Comparison of ENCODE assay signal across 1 cellular context in genomic region chr11:747176-748006, GRCh38.
TF ChIP-seq lines count a peak whose summit lies in the region.

Gene TALDO1, plus strand, starts transcription at chr11:747464. Its CDS starts 18 bp downstream, at chr11:747482.

TF ChIP-seq in HepG2, 621 proteins besides CTCF, POLR2A, EP300 and RAD21 (continued from another document and continues in another):
- TF ChIP-seq PAXIP1 (CRISPR knock-in tag; conservative IDR thresholded peaks at IDR 0.05), result peak; percentile 43; the same call in 1 of the 2 replicates
- peak; percentile 69 for TF ChIP-seq BCL3 (CRISPR knock-in tag; IDR thresholded peaks at IDR 0.05)
- TF ChIP-seq ZNF44 (CRISPR knock-in tag; IDR thresholded peaks at IDR 0.05), result peak; percentile 41; the same call in 1 of the 2 replicates
- peak; percentile 71 for TF ChIP-seq E2F1 (CRISPR knock-in tag; IDR thresholded peaks at IDR 0.05)
- TF ChIP-seq KDM5A (IDR thresholded peaks at IDR 0.05; ENCODE audit: borderline replicate concordance, low read length), result peak; percentile 56
- peak; percentile 75 for TF ChIP-seq ZNF317 (CRISPR knock-in tag; IDR thresholded peaks at IDR 0.05)
- TF ChIP-seq TFAP4 (IDR thresholded peaks at IDR 0.05; ENCODE audit: borderline replicate concordance, low read depth), result peak; percentile 48; the same call in 1 of the 2 replicates
- TF ChIP-seq ZC3H13 (CRISPR knock-in tag; IDR thresholded peaks at IDR 0.05), result peak; percentile 45; the same call in 1 of the 2 replicates
- peak; percentile 50; the same call in 1 of the 2 replicates for TF ChIP-seq ZNF34 (CRISPR knock-in tag; IDR thresholded peaks at IDR 0.05; ENCODE audit: borderline replicate concordance)
- no peak for TF ChIP-seq ZNF557 (CRISPR knock-in tag; IDR thresholded peaks at IDR 0.05)
- TF ChIP-seq ZNF609 (CRISPR knock-in tag; IDR thresholded peaks at IDR 0.05; ENCODE audit: borderline replicate concordance), result peak; percentile 35; the same call in 1 of the 2 replicates
- TF ChIP-seq ARID5B (CRISPR knock-in tag; IDR thresholded peaks at IDR 0.05), result 0 out of 2 replicates have a peak, but pooled peaks have one; percentile 12
- peak; percentile 22; the same call in 1 of the 2 replicates for TF ChIP-seq ZNF225 (CRISPR knock-in tag; IDR thresholded peaks at IDR 0.05)
- TF ChIP-seq TRIM22 (IDR thresholded peaks at IDR 0.05), result no peak
- peak; percentile 48; the same call in 1 of the 2 replicates for TF ChIP-seq ZNF362 (CRISPR knock-in tag; IDR thresholded peaks at IDR 0.05; ENCODE audit: borderline replicate concordance)
- 0 out of 2 replicates have a peak, but pooled peaks have one; percentile 71 for TF ChIP-seq ZFAT (CRISPR knock-in tag; conservative IDR thresholded peaks at IDR 0.05)
- peak; percentile 42; the same call in 1 of the 2 replicates for TF ChIP-seq KAT7 (CRISPR knock-in tag; IDR thresholded peaks at IDR 0.05; ENCODE audit: borderline replicate concordance)
- TF ChIP-seq ARID4A (CRISPR knock-in tag; IDR thresholded peaks at IDR 0.05; ENCODE audit: borderline replicate concordance), result peak; percentile 84
- TF ChIP-seq GMEB2 (CRISPR knock-in tag; IDR thresholded peaks at IDR 0.05; ENCODE audit: low read depth), result 0 out of 2 replicates have a peak, but pooled peaks have one; percentile 36
- peak; percentile 80; the same call in 1 of the 2 replicates for TF ChIP-seq ATF7-NPFF (CRISPR knock-in tag; IDR thresholded peaks at IDR 0.05; ENCODE audit: low read depth)
- TF ChIP-seq ASH2L (IDR thresholded peaks at IDR 0.05; ENCODE audit: insufficient read length, low read depth, low read length), result peak; percentile 80
